Comparison of ENCODE assay signal across 9 cellular contexts in the genomic region with DNA sequence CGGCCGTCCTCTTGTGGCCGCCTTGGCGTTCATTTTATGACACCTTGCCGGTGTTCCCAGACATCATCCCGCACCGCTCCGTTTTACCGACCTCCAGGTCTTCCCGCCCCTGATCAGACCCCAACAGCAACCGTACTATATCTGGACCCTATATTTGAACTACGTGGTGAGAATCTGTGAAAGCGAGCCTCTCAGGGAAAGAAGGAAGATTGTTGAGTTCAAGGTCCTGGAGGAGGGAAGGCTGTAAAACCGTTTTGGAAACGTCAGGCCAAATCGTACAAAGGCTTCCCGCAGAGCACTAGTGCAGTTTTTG. TPM values are rescaled to one million over a fixed set of nuclear protein-coding genes. Genes with fewer than 3 reads are reported as not detected.
DNase-seq lines count a peak whose midpoint lies in the region; TF ChIP-seq lines count a peak whose summit lies in the region.
"Had no signal": no experiment of that assay in that cellular context is flagged by ENCODE, and none has a peak within 500 bp of the region (broad histone marks: within the 10 kb centered on the region; RNA-seq: fewer than 3 reads in every experiment).

No MANE protein-coding gene starts in this region.

- peaks cover 23% of the 10 kb centered on the region for H3K4me1 Mint-ChIP-seq in glutamatergic neuron (ENCODE audit: low read depth, unreplicated experiment)

- POLR2A ChIA-PET in RWPE1 (lab: Yijun Ruan, JAX; ENCODE audit: low non-redundant PET): no interaction called here

- peaks cover 5% of the 10 kb centered on the region for H3K4me1 ChIP-seq in skeletal muscle satellite cell (ENCODE audit: control insufficient read depth, insufficient read depth, low read length)

- peak overlapping the region; percentile 87 for H3K4me2 ChIP-seq in SU-DHL-6 (ENCODE audit: low read depth, low read length, poor library complexity, severe bottlenecking)
- peak overlapping the region; percentile 92 for H3K4me2 ChIP-seq in skeletal muscle satellite cell (ENCODE audit: low read length)

- H3K36me3 ChIP-seq in SU-DHL-6 (ENCODE audit: low read length) (no peaks in the 10 kb centered on the region), skeletal muscle satellite cell (ENCODE audit: insufficient read depth, low read length) (no peaks in the 10 kb centered on the region)

- CTCF ChIA-PET in RWPE1 (lab: Yijun Ruan, JAX): no interaction called here

- no peaks in the 10 kb centered on the region for H3K9me2 ChIP-seq in SU-DHL-6 (replicated peaks; ENCODE audit: insufficient read depth, low read length)

- H3K9me3 Mint-ChIP-seq in glutamatergic neuron (ENCODE audit: unreplicated experiment): peaks cover 20% of the 10 kb centered on the region

- H3K27me3 Mint-ChIP-seq in glutamatergic neuron (ENCODE audit: unreplicated experiment): peaks cover 17% of the 10 kb centered on the region

- H3F3A ChIP-seq in SU-DHL-6 (ENCODE audit: insufficient read depth): peaks cover 18% of the 10 kb centered on the region

- in situ Hi-C loops in GM13977 (cut with MboI; ENCODE audit: low pct_unique_long_range_greater_than_20kb, low sequenced_read_pairs, unreplicated experiment): loop anchor here (10.0 kb wide), 1 partner anchor 243 kb away; no protein-coding TSS in a partner anchor

- H3K9me3 ChIP-seq in SU-DHL-6 (ENCODE audit: insufficient read depth, low read length) (no peaks in the 10 kb centered on the region), skeletal muscle satellite cell (replicated peaks; ENCODE audit: low read length) (no peaks in the 10 kb centered on the region)

- DNase-seq in glutamatergic neuron: no peak
- DNase-seq in GM13977 (ENCODE audit: low spot score): no peak
- no peak for DNase-seq in NK-92 (lab: John Stamatoyannopoulos, UW; ENCODE audit: unreplicated experiment)
- no peak for DNase-seq in RWPE1 (ENCODE audit: low spot score)
- DNase-seq: KG1 had no signal

- TF ChIP-seq CTCF in SU-DHL-6 (IDR thresholded peaks at IDR 0.05; ENCODE audit: insufficient read depth, low read length, poor library complexity, severe bottlenecking) (no peak), glutamatergic neuron (IDR thresholded peaks at IDR 0.05; ENCODE audit: partially characterized antibody, unreplicated experiment) (no peak), GM13977 (IDR thresholded peaks at IDR 0.05; ENCODE audit: extremely low read depth, insufficient read depth, missing control alignments) (no peak), RWPE1 (conservative IDR thresholded peaks at IDR 0.05; ENCODE audit: low read depth) (no peak)

- H3K9ac ChIP-seq in SU-DHL-6 (ENCODE audit: low read length) (peak overlapping the region; percentile 89), skeletal muscle satellite cell (ENCODE audit: low read depth, low read length) (no peak overlapping the region)

- H3K4me3 ChIP-seq in GM08714 (ENCODE audit: low read length) (peak overlapping the region; percentile 76; the same call in 1 of the 2 replicates), SU-DHL-6 (ENCODE audit: insufficient read depth, low read length, poor library complexity, severe bottlenecking) (peak overlapping the region; percentile 93), skeletal muscle satellite cell (ENCODE audit: low read length) (peak overlapping the region; percentile 87)

- no peaks in the 10 kb centered on the region for H3K27me3 ChIP-seq in SU-DHL-6 (ENCODE audit: low read length)
- H3K27me3 ChIP-seq in skeletal muscle satellite cell (ENCODE audit: control insufficient read depth, insufficient read depth, low read length): peaks cover 42% of the 10 kb centered on the region

- peaks cover 7% of the 10 kb centered on the region for H3K36me3 Mint-ChIP-seq in glutamatergic neuron (ENCODE audit: unreplicated experiment)

- 0 out of 2 replicates have a peak, but pooled peaks cover 3% of the 10 kb centered on the region for H4K20me1 ChIP-seq in SU-DHL-6 (ENCODE audit: low read depth, low read length)

- peaks cover 36% of the 10 kb centered on the region for H3K79me2 ChIP-seq in SU-DHL-6 (ENCODE audit: insufficient read depth, low read length)

- peak overlapping the region; percentile 57 for H2AFZ ChIP-seq in SU-DHL-6 (ENCODE audit: low read depth, low read length, severe bottlenecking)

- H3K27ac ChIP-seq in SU-DHL-6 (ENCODE audit: low read depth, low read length) (no peak overlapping the region), RWPE1 (no peak overlapping the region)

- H3K4me3 Mint-ChIP-seq in glutamatergic neuron (ENCODE audit: unreplicated experiment): peak overlapping the region; percentile 83

- H3K27ac Mint-ChIP-seq in glutamatergic neuron (ENCODE audit: unreplicated experiment): peak overlapping the region; percentile 85

RNA-seq across cellular contexts. Expression of a gene that starts 1.4 kb away (rescaled TPM):
- 143 TPM for total RNA-seq in glutamatergic neuron (ENCODE audit: unreplicated experiment)
- total RNA-seq in skeletal muscle satellite cell (2012; rRNA removed): 10.6 and 12.9 TPM in 2 replicates
- total RNA-seq: G401 had no signal
